17 cellular contexts compared by ENCODE assay signal in genomic region chr18:28716321-28716720, GRCh38.
A peak's percentile ranks its signal among the peaks of the same experiment; 100 is the strongest.
DNase-seq lines count a peak whose midpoint lies in the region; ATAC-seq and TF ChIP-seq lines count a peak whose summit lies in the region.
"Had no signal": no experiment of that assay in that cellular context is flagged by ENCODE, and none has a peak within 500 bp of the region (broad histone marks: within the 10 kb centered on the region; RNA-seq: fewer than 3 reads in every experiment).

No MANE protein-coding gene starts in this region.

- TF ChIP-seq CTCF in AG09309 (IDR thresholded peaks at IDR 0.05; ENCODE audit: control insufficient read depth, insufficient read depth, low read depth, low read length, missing control alignments), result no peak
- no peak for TF ChIP-seq CTCF in PC-3 (conservative IDR thresholded peaks at IDR 0.05; ENCODE audit: low read depth, low read length)
- no peak for TF ChIP-seq CTCF in fibroblast of the aortic adventitia (IDR thresholded peaks at IDR 0.05; ENCODE audit: insufficient read depth, low read length)

- intact Hi-C loops in PC-3 (cut with micrococcal nuclease), result no loop called here
- intact Hi-C loops in activated CD4-positive, alpha-beta T cell treated with anti-CD3 and anti-CD28 coated beads for 36 hours (cut with DNase I, micrococcal nuclease), result no loop called here

- H3K27me3 Mint-ChIP-seq in activated CD4-positive, alpha-beta T cell treated with anti-CD3 and anti-CD28 coated beads for 36 hours, result no peaks in the 10 kb centered on the region
- H3K27me3 Mint-ChIP-seq: CD4-positive, alpha-beta T cell had no signal

- no peaks in the 10 kb centered on the region for H3F3A ChIP-seq in PC-3 (ENCODE audit: low read length, unreplicated experiment)

- H4K20me1 ChIP-seq in PC-3 (ENCODE audit: low read length), result no peaks in the 10 kb centered on the region

- no peaks in the 10 kb centered on the region for H3K36me3 ChIP-seq in PC-3 (ENCODE audit: low read depth, low read length)

- no peaks in the 10 kb centered on the region for H3K36me3 Mint-ChIP-seq in activated CD4-positive, alpha-beta T cell treated with anti-CD3 and anti-CD28 coated beads for 36 hours (ENCODE audit: low read depth)

- no peak overlapping the region for H2AFZ ChIP-seq in PC-3 (ENCODE audit: low read length)

- H3K27ac ChIP-seq in PC-3 (ENCODE audit: low read length), result no peak overlapping the region
- H3K27ac ChIP-seq: C4-2B had no signal

- H3K27ac Mint-ChIP-seq in activated CD4-positive, alpha-beta T cell treated with anti-CD3 and anti-CD28 coated beads for 36 hours, result no peak overlapping the region
- H3K27ac Mint-ChIP-seq: CD4-positive, alpha-beta T cell had no signal

- H3K4me3 ChIP-seq in AG09309 (ENCODE audit: control insufficient read depth, low read depth, low read length) (no peak overlapping the region), PC-3 (ENCODE audit: low read length) (no peak overlapping the region), fibroblast of the aortic adventitia (ENCODE audit: low read depth, low read length) (no peak overlapping the region)

- no peaks in the 10 kb centered on the region for H3K4me1 ChIP-seq in PC-3 (ENCODE audit: insufficient read depth, low read length)

- no peaks in the 10 kb centered on the region for H3K9me3 ChIP-seq in PC-3 (ENCODE audit: low read length)

- H3K4me1 Mint-ChIP-seq in activated CD4-positive, alpha-beta T cell treated with anti-CD3 and anti-CD28 coated beads for 36 hours, result no peaks in the 10 kb centered on the region

- H3K9me2 ChIP-seq in PC-3 (replicated peaks; ENCODE audit: low read length), result no peaks in the 10 kb centered on the region

- no peaks in the 10 kb centered on the region for H3K79me2 ChIP-seq in PC-3 (ENCODE audit: low read length)

- DNase-seq in AG09309 (ENCODE audit: low read depth) (peak; percentile 70), NCI-H1417 (lab: John Stamatoyannopoulos, UW) (peak in 2 of 3 experiments; percentile 39 to 87), PC-3 (peak; percentile 24), fibroblast of the aortic adventitia (ENCODE audit: low read depth) (peak; percentile 35), NCI-H146 treated with DMSO at 0.1 percent for 48 hours (lab: John Stamatoyannopoulos, UW; ENCODE audit: unreplicated experiment) (no peak), NCI-H2171 treated with DMSO at 0.1 percent for 48 hours (lab: John Stamatoyannopoulos, UW) (no peak)
- DNase-seq in stimulated activated naive CD8-positive, alpha-beta T cell treated with anti-CD3 and anti-CD28 coated beads, Interleukin-15, Interleukin-2, amounts not matched to agents 100 U/mL and 50 U/mL, for 24 hours, result no peak
- no peak for DNase-seq in activated CD4-positive, alpha-beta T cell treated with anti-CD3 and anti-CD28 coated beads for 36 hours
- DNase-seq: ACHN; AML-193; CD4-positive, alpha-beta T cell; DMS153; DMS79; GDM1; GOT3; H7 had no signal

- H3K27me3 ChIP-seq in PC-3 (ENCODE audit: low read length), result no peaks in the 10 kb centered on the region

- H3K9me3 Mint-ChIP-seq in activated CD4-positive, alpha-beta T cell treated with anti-CD3 and anti-CD28 coated beads for 36 hours (ENCODE audit: low read depth), result peaks cover 7% of the 10 kb centered on the region

- no peak overlapping the region for H3K4me3 Mint-ChIP-seq in activated CD4-positive, alpha-beta T cell treated with anti-CD3 and anti-CD28 coated beads for 36 hours
- H3K4me3 Mint-ChIP-seq: CD4-positive, alpha-beta T cell had no signal

- BruUV-seq in PC-3 (replicated peaks; lab: Mats Ljungman, UMichigan), result no TSS peak

- H3K4me2 ChIP-seq in PC-3 (ENCODE audit: low read length), result no peak overlapping the region

- no peak overlapping the region for H3K9ac ChIP-seq in PC-3 (ENCODE audit: low read length)

- peak; percentile 51; the same call in 1 of the 2 replicates for ATAC-seq in PC-3
- ATAC-seq in stimulated activated naive CD8-positive, alpha-beta T cell treated with anti-CD3 and anti-CD28 coated beads, Interleukin-15, Interleukin-2, amounts not matched to agents 100 U/mL and 50 U/mL, for 24 hours, result no peak
- no peak for ATAC-seq in activated CD4-positive, alpha-beta T cell treated with anti-CD3 and anti-CD28 coated beads for 36 hours

- POLR2A ChIA-PET in PC-3 (lab: Charles Lee; ENCODE audit: unreplicated experiment), result no interaction called here
- POLR2A ChIA-PET in activated CD4-positive, alpha-beta T cell treated with anti-CD3 and anti-CD28 coated beads for 36 hours (lab: Charles Lee), result interaction anchor here (0.5 kb wide), 1 partner anchor 1086 kb away, joined by 4 read pairs; no protein-coding TSS in a partner anchor

- CTCF ChIA-PET in PC-3 (lab: Charles Lee), result interaction anchor here (0.7 kb wide), 1 partner anchor 10 kb away, joined by 4 read pairs; no protein-coding TSS in a partner anchor
- CTCF ChIA-PET in activated CD4-positive, alpha-beta T cell treated with anti-CD3 and anti-CD28 coated beads for 36 hours (lab: Charles Lee), result no interaction called here

Comparison
In these comparisons a context has a peak if more than half of its experiments do, and no peak if none do; other contexts are left out.
1. DNase-seq: peak in AG09309 (single experiment), NCI-H1417 (2 of 3), PC-3 (single experiment) and fibroblast of the aortic adventitia (single experiment); none in stimulated activated naive CD8-positive, alpha-beta T cell treated with anti-CD3 and anti-CD28 coated beads, Interleukin-15, Interleukin-2, amounts not matched to agents 100 U/mL and 50 U/mL, for 24 hours (single experiment), activated CD4-positive, alpha-beta T cell treated with anti-CD3 and anti-CD28 coated beads for 36 hours (single experiment), NCI-H146 treated with DMSO at 0.1 percent for 48 hours (single experiment) and NCI-H2171 treated with DMSO at 0.1 percent for 48 hours (single experiment).